In the genomic region with DNA sequence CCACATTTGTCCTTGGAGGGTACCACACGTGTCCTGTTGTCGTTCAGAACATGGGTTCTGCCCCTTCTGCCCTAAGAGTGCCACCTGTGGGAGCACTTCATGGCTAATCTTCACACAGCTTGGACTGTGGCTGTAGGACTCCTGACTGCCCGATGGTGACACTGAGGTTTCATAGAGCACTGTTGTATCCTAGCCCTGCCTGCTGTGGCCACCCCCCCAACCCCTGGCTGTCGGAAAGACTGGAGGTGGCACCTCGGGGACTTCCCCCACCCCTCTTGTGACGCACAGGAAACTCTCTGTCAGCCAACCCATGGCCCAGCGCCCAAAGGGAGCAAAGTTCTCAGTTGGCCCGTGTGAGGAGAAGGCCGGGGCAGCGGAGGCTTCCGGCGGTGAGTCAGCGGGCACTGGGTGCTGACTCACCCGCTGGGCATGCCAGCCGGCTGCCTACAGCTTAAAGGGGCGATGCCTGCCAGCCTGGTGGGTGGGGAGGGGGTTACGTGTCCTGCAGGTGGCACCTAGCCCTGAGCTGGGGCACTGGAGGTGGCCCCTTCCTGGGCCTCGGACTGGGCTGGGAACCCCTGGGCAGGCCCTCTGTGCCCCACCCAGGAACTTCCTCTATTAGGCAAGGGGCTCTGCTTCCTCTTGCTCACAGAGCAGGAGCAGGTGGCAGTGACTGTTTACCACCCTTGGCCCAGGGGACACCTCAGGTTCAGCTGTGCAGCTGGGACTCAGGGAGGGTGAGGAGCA, we compare ENCODE assay signal across 8 cellular contexts. TPM values are rescaled to one million over a fixed set of nuclear protein-coding genes. Genes with fewer than 3 reads are reported as not detected.
A peak's percentile ranks its signal among the peaks of the same experiment; 100 is the strongest.
DNase-seq lines count a peak whose midpoint lies in the region; ATAC-seq and TF ChIP-seq lines count a peak whose summit lies in the region.

No MANE protein-coding gene starts in this region.

- peaks cover 21% of the 10 kb centered on the region for H4K20me1 ChIP-seq in hepatocyte (ENCODE audit: insufficient read depth, poor library complexity, severe bottlenecking)

- peaks cover 0 to 7% (median 2%) of the 10 kb centered on the region in 7 donors for H3K9me3 Mint-ChIP-seq in CD14-positive monocyte
- peaks cover 4% of the 10 kb centered on the region for H3K9me3 Mint-ChIP-seq in T-helper 1 cell treated with Interleukin-12 subunit alpha and Interleukin-12 subunit beta and Interleukin-4 antibody, amounts not matched to agents 30 μg/mL and 1 μg/mL, for 36 hours

- H4K5ac ChIP-seq in mesendoderm (ENCODE audit: low read length) = no peak overlapping the region

- no peaks in the 10 kb centered on the region for H3K36me3 ChIP-seq in hepatocyte (replicated peaks; ENCODE audit: insufficient read depth, low read depth)
- no peaks in the 10 kb centered on the region for H3K36me3 ChIP-seq in mesendoderm (ENCODE audit: control insufficient read depth, insufficient read depth, low read length)

- TF ChIP-seq CTCF in CD14-positive monocyte (IDR thresholded peaks at IDR 0.05) (no peak), hepatocyte (IDR thresholded peaks at IDR 0.05; ENCODE audit: poor library complexity) (no peak)

- H3K9me3 ChIP-seq in hepatocyte (ENCODE audit: low read depth) = no peaks in the 10 kb centered on the region

- peaks cover 22% of the 10 kb centered on the region for H3K4me1 ChIP-seq in hepatocyte (ENCODE audit: insufficient read depth)
- peaks cover 6% of the 10 kb centered on the region for H3K4me1 ChIP-seq in mesendoderm (ENCODE audit: control insufficient read depth, low read depth, low read length)

- no peak overlapping the region for H2AFZ ChIP-seq in hepatocyte

- H3K4me2 ChIP-seq in hepatocyte (peak overlapping the region; percentile 92), mesendoderm (ENCODE audit: low read length) (no peak overlapping the region)

- 61% methylated on average over 18 of the region's 18 CpGs for WGBS in hepatocyte (ENCODE audit: low lambda C conversion rate, missing lambda C conversion rate)
- WGBS in mesendoderm (ENCODE audit: extremely low coverage, insufficient coverage, low lambda C conversion rate) = no CpG with 5 or more reads among the region's 18 CpGs

- peak overlapping the region; percentile 99 to 100 (median 99) for H3K27ac Mint-ChIP-seq in CD14-positive monocyte
- H3K27ac Mint-ChIP-seq in T-helper 1 cell treated with Interleukin-12 subunit alpha and Interleukin-12 subunit beta and Interleukin-4 antibody, amounts not matched to agents 30 μg/mL and 1 μg/mL, for 36 hours = peak overlapping the region; percentile 95

- peaks cover 50% of the 10 kb centered on the region for H3K4me1 Mint-ChIP-seq in CD14-positive monocyte
- H3K4me1 Mint-ChIP-seq in T-helper 1 cell treated with Interleukin-12 subunit alpha and Interleukin-12 subunit beta and Interleukin-4 antibody, amounts not matched to agents 30 μg/mL and 1 μg/mL, for 36 hours (ENCODE audit: low read depth) = peaks cover 30% of the 10 kb centered on the region

- no peak overlapping the region for H4K8ac ChIP-seq in mesendoderm (ENCODE audit: low read depth, low read length)

- intact Hi-C loops in CD14-positive monocyte (cut with micrococcal nuclease) = loop anchor here (1.0 to 10.0 kb wide), 3 partner anchors 8 to 243 kb away; a partner anchor contains a TSS

- H3K27me3 ChIP-seq in hepatocyte (no peaks in the 10 kb centered on the region), mesendoderm (ENCODE audit: insufficient read depth, low read length, poor library complexity) (no peaks in the 10 kb centered on the region)

- TF ChIP-seq RAD21 in Ishikawa (IDR thresholded peaks at IDR 0.05; ENCODE audit: low read depth) = peak; percentile 13; the same call in 1 of the 2 replicates

- no peak overlapping the region for H3K23ac ChIP-seq in mesendoderm (ENCODE audit: low read length)

- H3K79me1 ChIP-seq in mesendoderm (ENCODE audit: low read length) = peaks cover 48% of the 10 kb centered on the region

- ATAC-seq in GM19468 (IDR thresholded peaks at IDR 0.05; ENCODE audit: extremely low read depth, unreplicated experiment) = peak; percentile 24

- H3K79me2 ChIP-seq in hepatocyte (peaks cover 77% of the 10 kb centered on the region), mesendoderm (ENCODE audit: control insufficient read depth, insufficient read depth, low read length) (peaks cover 49% of the 10 kb centered on the region)

- no peak overlapping the region for H3K4ac ChIP-seq in mesendoderm (ENCODE audit: low read depth, low read length)

- peak; percentile 93 for TF ChIP-seq EP300 in Ishikawa (IDR thresholded peaks at IDR 0.05; ENCODE audit: borderline replicate concordance)

- no peak overlapping the region for H2BK120ac ChIP-seq in mesendoderm (ENCODE audit: low read depth, low read length)

- peak overlapping the region; percentile 99 to 100 for H3K4me3 Mint-ChIP-seq in CD14-positive monocyte
- H3K4me3 Mint-ChIP-seq in T-helper 1 cell treated with Interleukin-12 subunit alpha and Interleukin-12 subunit beta and Interleukin-4 antibody, amounts not matched to agents 30 μg/mL and 1 μg/mL, for 36 hours = peak overlapping the region; percentile 90

- H3K18ac ChIP-seq in mesendoderm (ENCODE audit: low read length) = no peak overlapping the region

- H3K27me3 Mint-ChIP-seq in CD14-positive monocyte (ENCODE audit: low read depth in 3 of 3) = peaks cover 5 to 9% (median 6%) of the 10 kb centered on the region in 3 donors
- H3K27me3 Mint-ChIP-seq in T-helper 1 cell treated with Interleukin-12 subunit alpha and Interleukin-12 subunit beta and Interleukin-4 antibody, amounts not matched to agents 30 μg/mL and 1 μg/mL, for 36 hours (ENCODE audit: low read depth) = no peaks in the 10 kb centered on the region

- H3K36me3 Mint-ChIP-seq in CD14-positive monocyte = peaks cover 27 to 47% of the 10 kb centered on the region in 2 donors
- peaks cover 16% of the 10 kb centered on the region for H3K36me3 Mint-ChIP-seq in T-helper 1 cell treated with Interleukin-12 subunit alpha and Interleukin-12 subunit beta and Interleukin-4 antibody, amounts not matched to agents 30 μg/mL and 1 μg/mL, for 36 hours (ENCODE audit: low read depth)

- H3K9ac ChIP-seq in mesendoderm (ENCODE audit: low read length) = no peak overlapping the region

- no peaks in the 10 kb centered on the region for H3K9me2 ChIP-seq in hepatocyte (replicated peaks; ENCODE audit: insufficient read depth)

- no peak overlapping the region for H2BK15ac ChIP-seq in mesendoderm (replicated peaks; ENCODE audit: low read depth)

- no peak overlapping the region for H3K56ac ChIP-seq in mesendoderm (ENCODE audit: low read length)

- H2AK5ac ChIP-seq in mesendoderm (ENCODE audit: low read length) = no peak overlapping the region

- H2BK5ac ChIP-seq in mesendoderm (ENCODE audit: low read length) = no peak overlapping the region

- H3K27ac ChIP-seq in hepatocyte (peak overlapping the region; percentile 93), mesendoderm (ENCODE audit: low read depth, low read length) (no peak overlapping the region)

- DNase-seq in CD14-positive monocyte (ENCODE audit: low spot score) (peak; percentile 100), amniotic stem cell (lab: John Stamatoyannopoulos, UW) (peak; percentile 92), hepatocyte (ENCODE audit: low spot score) (peak; percentile 91), mesendoderm (no peak)
- DNase-seq in stimulated activated CD4-positive, alpha-beta T cell treated with anti-CD3 and anti-CD28 coated beads, Interleukin-12 subunit alpha, Interleukin-12 subunit beta, amount 100 ng/mL, for 24 hours (ENCODE audit: low read depth in 2 of 2) = peak; percentile 94 to 97

- H3K4me3 ChIP-seq in hepatocyte = no peak overlapping the region
- H3K4me3 ChIP-seq in mesendoderm (ENCODE audit: low read length) = no peak overlapping the region

TF ChIP-seq in Ishikawa, 13 proteins besides CTCF, POLR2A, EP300 and RAD21 (continues in another document):
- TF ChIP-seq, protein P1, sequence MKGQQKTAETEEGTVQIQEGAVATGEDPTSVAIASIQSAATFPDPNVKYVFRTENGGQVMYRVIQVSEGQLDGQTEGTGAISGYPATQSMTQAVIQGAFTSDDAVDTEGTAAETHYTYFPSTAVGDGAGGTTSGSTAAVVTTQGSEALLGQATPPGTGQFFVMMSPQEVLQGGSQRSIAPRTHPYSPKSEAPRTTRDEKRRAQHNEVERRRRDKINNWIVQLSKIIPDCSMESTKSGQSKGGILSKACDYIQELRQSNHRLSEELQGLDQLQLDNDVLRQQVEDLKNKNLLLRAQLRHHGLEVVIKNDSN (IDR thresholded peaks at IDR 0.05) = no peak
- TF ChIP-seq CREB1 (IDR thresholded peaks at IDR 0.05; ENCODE audit: low read depth) (peak; percentile 64), FOXM1 (IDR thresholded peaks at IDR 0.05; ENCODE audit: borderline replicate concordance, low read depth) (peak; percentile 71; the same call in 1 of the 2 replicates), ZBTB7A (IDR thresholded peaks at IDR 0.05; ENCODE audit: low read depth) (peak; percentile 98), TEAD4 (IDR thresholded peaks at IDR 0.05) (peak; percentile 90)

RNA-seq across cellular contexts. Expression of a gene that starts 3.4 kb away (rescaled TPM):
- polyA plus RNA-seq in CD14-positive monocyte (100 to 1,000 TPM; 107 to 166 TPM), hepatocyte (58.4 and 62.4 TPM in 2 replicates)
- total RNA-seq in hepatocyte = 16.1 and 21.8 TPM in 2 replicates
- 33.8 TPM for polyA plus RNA-seq in mesendoderm (2013, experiment 1 of 2)
- polyA plus RNA-seq in mesendoderm (2013, experiment 2 of 2) = 35.9 TPM

RNA-seq across cellular contexts. Expression of a gene that starts 34.7 kb away (rescaled TPM):
- polyA plus RNA-seq in CD14-positive monocyte (1 to 10 TPM; 3.0 to 3.8 TPM), hepatocyte (4.8 and 6.7 TPM in 2 replicates)
- 5.0 and 5.4 TPM in 2 replicates for total RNA-seq in hepatocyte
- polyA plus RNA-seq in mesendoderm (2013, experiment 1 of 2) = 22.9 TPM
- polyA plus RNA-seq in mesendoderm (2013, experiment 2 of 2) = 23.5 TPM
